17 cellular contexts compared by ENCODE assay signal in the genomic region with DNA sequence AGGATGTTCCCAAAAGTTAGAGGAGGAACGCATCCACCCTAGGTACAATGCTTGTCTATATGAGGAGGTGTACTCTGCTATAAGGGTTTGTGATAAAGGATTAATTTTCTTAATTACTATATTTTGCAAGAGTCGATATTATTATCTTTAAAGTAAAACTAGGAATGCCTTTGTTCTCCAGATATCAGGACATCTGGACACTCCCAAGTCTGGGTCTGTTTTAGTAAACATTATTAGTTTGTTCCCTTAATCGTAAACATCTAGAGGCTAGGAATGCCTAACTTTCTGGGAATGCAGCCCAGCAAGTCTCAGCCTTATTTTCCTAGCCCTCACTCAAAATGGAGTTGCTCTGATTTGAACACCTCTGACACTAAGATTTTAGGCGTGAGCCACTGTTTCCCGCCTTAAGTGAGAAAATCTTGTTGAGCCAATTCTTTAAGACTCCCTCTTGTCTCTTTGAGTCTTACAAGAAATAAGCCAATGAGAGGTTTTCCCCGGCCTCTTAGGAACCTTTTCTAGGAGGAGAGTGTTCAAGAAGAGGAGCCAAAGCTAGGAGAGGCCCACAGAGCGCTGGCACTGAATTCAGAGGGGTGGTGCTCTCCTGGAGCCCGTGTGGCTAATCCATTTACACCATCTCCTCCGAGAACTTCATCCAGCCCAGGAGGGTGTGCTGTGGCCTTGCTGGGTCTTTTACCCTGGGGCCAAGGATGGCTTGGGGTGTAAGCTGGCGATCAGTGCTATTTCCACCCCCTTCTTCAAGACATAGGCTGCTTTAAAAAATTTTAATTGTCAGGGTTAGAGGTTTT. TPM values are rescaled to one million over a fixed set of nuclear protein-coding genes. Genes with fewer than 3 reads are reported as not detected.
A peak's percentile ranks its signal among the peaks of the same experiment; 100 is the strongest.
DNase-seq lines count a peak whose midpoint lies in the region; ATAC-seq, FAIRE-seq and TF ChIP-seq lines count a peak whose summit lies in the region.
"Had no signal": no experiment of that assay in that cellular context is flagged by ENCODE, and none has a peak within 500 bp of the region (broad histone marks: within the 10 kb centered on the region; RNA-seq: fewer than 3 reads in every experiment).

No MANE protein-coding gene starts in this region.

- H3K4me3 Mint-ChIP-seq in Caco-2 (ENCODE audit: unreplicated experiment) (no peak overlapping the region), T-helper 17 cell (peak overlapping the region; percentile 85)
- H3K4me3 Mint-ChIP-seq: mesothelial cell of epicardium had no signal

- no peaks in the 10 kb centered on the region for H3K23me2 ChIP-seq in H1 (ENCODE audit: low read depth, low read length)

- no peak overlapping the region for H2BK20ac ChIP-seq in H1 (ENCODE audit: low read length)

- H3K27me3 ChIP-seq in Caco-2 (replicated peaks; ENCODE audit: control insufficient read depth, insufficient read depth, low read length): no peaks in the 10 kb centered on the region
- H3K27me3 ChIP-seq in H1 (replicated peaks in 1 of 4; ENCODE audit: control insufficient read depth in 3 of 4, extremely low read depth in 1 of 4, insufficient read depth in 3 of 4, low read length in 3 of 4): no peaks in the 10 kb centered on the region
- no peaks in the 10 kb centered on the region for H3K27me3 ChIP-seq in smooth muscle cell (ENCODE audit: low read depth)

- H3K4me1 ChIP-seq in Caco-2: peaks cover 22% of the 10 kb centered on the region
- peaks cover 2 to 6% (median 4%) of the 10 kb centered on the region in 4 experiments for H3K4me1 ChIP-seq in H1 (replicated peaks in 1 of 4; ENCODE audit: control insufficient read depth in 3 of 4, insufficient read depth in 4 of 4, low read length in 3 of 4)
- no peaks in the 10 kb centered on the region for H3K4me1 ChIP-seq in smooth muscle cell (ENCODE audit: low read depth)

- no peak overlapping the region for H3K4ac ChIP-seq in H1 (replicated peaks; ENCODE audit: insufficient read length, low read depth, low read length)

- TF ChIP-seq POLR2A in H1 (IDR thresholded peaks at IDR 0.05; ENCODE audit: control extremely low read depth in 1 of 2, low read depth in 2 of 2, low read length in 2 of 2): no peak

- H3K36me3 Mint-ChIP-seq in Caco-2 (ENCODE audit: insufficient read depth, unreplicated experiment): no peaks in the 10 kb centered on the region
- H3K36me3 Mint-ChIP-seq in T-helper 17 cell (ENCODE audit: low read depth): peaks cover 3% of the 10 kb centered on the region
- H3K36me3 Mint-ChIP-seq: mesothelial cell of epicardium had no signal

- no peak overlapping the region for H4K5ac ChIP-seq in H1 (ENCODE audit: insufficient read length, low read depth, low read length)

- no peak overlapping the region for H4K8ac ChIP-seq in H1 (ENCODE audit: extremely low read depth, insufficient read depth, low read length)

- H3K27ac ChIP-seq in H1 (ENCODE audit: low read depth, low read length) (no peak overlapping the region), smooth muscle cell (ENCODE audit: low read depth) (no peak overlapping the region)
- H3K27ac ChIP-seq: neutrophil had no signal

- no peak for FAIRE-seq in H1 (lab: Jason Lieb, UNC)
- FAIRE-seq: kidney had no signal

- H2AFZ ChIP-seq in H1 (ENCODE audit: low read length): no peak overlapping the region
- peak overlapping the region; percentile 47 for H2AFZ ChIP-seq in smooth muscle cell (ENCODE audit: low read depth)

- H3K79me1 ChIP-seq in H1 (ENCODE audit: low read depth, low read length): no peaks in the 10 kb centered on the region

- no peak overlapping the region for H2BK15ac ChIP-seq in H1 (ENCODE audit: low read length)

- H2BK5ac ChIP-seq in H1 (ENCODE audit: low read depth, low read length): no peak overlapping the region

- no peak for TF ChIP-seq EP300 in H1 (IDR thresholded peaks at IDR 0.05; ENCODE audit: borderline replicate concordance in 1 of 2, low read depth in 2 of 2, low read length in 2 of 2)

- H3K4me1 Mint-ChIP-seq in Caco-2 (ENCODE audit: low read depth, unreplicated experiment) (peaks cover 6% of the 10 kb centered on the region), T-helper 17 cell (peaks cover 69% of the 10 kb centered on the region)

- H3K27me3 Mint-ChIP-seq in Caco-2 (ENCODE audit: insufficient read depth, unreplicated experiment): no peaks in the 10 kb centered on the region
- H3K27me3 Mint-ChIP-seq in T-helper 17 cell: no peaks in the 10 kb centered on the region

- no peaks in the 10 kb centered on the region for H4K20me1 ChIP-seq in H1 (replicated peaks in 1 of 2; ENCODE audit: control insufficient read depth in 1 of 2, insufficient read depth in 2 of 2, low read length in 2 of 2)
- no peaks in the 10 kb centered on the region for H4K20me1 ChIP-seq in smooth muscle cell (ENCODE audit: low read depth)

- ATAC-seq in T-helper 17 cell: no peak
- no peak for ATAC-seq in HG02571 (IDR thresholded peaks at IDR 0.05; ENCODE audit: unreplicated experiment)

- H3K27ac Mint-ChIP-seq in Caco-2 (ENCODE audit: unreplicated experiment) (peak overlapping the region; percentile 55), T-helper 17 cell (peak overlapping the region; percentile 100)
- H3K27ac Mint-ChIP-seq: mesothelial cell of epicardium had no signal

- TF ChIP-seq RAD21 in H1 (IDR thresholded peaks at IDR 0.05 in 1 of 2, conservative IDR thresholded peaks at IDR 0.05 in 1 of 2; ENCODE audit: low read depth in 2 of 2, low read length in 2 of 2): no peak

- peaks cover 3% of the 10 kb centered on the region for H3F3A ChIP-seq in smooth muscle cell (ENCODE audit: low read depth)

- no peak overlapping the region for H3K18ac ChIP-seq in H1 (ENCODE audit: extremely low read depth, low read length)

- no peak overlapping the region for H3K14ac ChIP-seq in H1 (ENCODE audit: insufficient read length)

- no peak overlapping the region for H3K4me2 ChIP-seq in H1 (ENCODE audit: insufficient read depth in 1 of 2, low read depth in 2 of 2, low read length in 2 of 2)
- no peak overlapping the region for H3K4me2 ChIP-seq in smooth muscle cell

- H2BK120ac ChIP-seq in H1 (replicated peaks; ENCODE audit: low read depth, low read length): no peak overlapping the region

- no peak overlapping the region for H3K56ac ChIP-seq in H1 (replicated peaks; ENCODE audit: insufficient read length, low read depth, low read length)

- H2BK12ac ChIP-seq in H1 (ENCODE audit: low read depth, low read length): no peak overlapping the region

- no peak overlapping the region for H2AK5ac ChIP-seq in H1 (ENCODE audit: low read depth, low read length)

- DNase-seq in Caco-2 (peak in 1 of 2 experiments; percentile 38), T-helper 17 cell (no peak), H1 (ENCODE audit: low read depth in 1 of 2, low spot score in 2 of 2) (no peak), smooth muscle cell (lab: John Stamatoyannopoulos, UW; ENCODE audit: unreplicated experiment) (no peak), GM10266 (ENCODE audit: extremely low spot score) (no peak), MV-4-11 (lab: John Stamatoyannopoulos, UW) (no peak)
- DNase-seq: activated CD4-positive, alpha-beta T cell treated with anti-CD3 and anti-CD28 coated beads, Interleukin-2, amount 50 U/mL, for 4 hours; DMS79 treated with DMSO at 0.1 percent for 48 hours; kidney; NCI-H1930; NCI-H510A treated with DMSO at 0.1 percent for 48 hours; SHP77 had no signal

- CTCF ChIA-PET in Caco-2 (lab: Charles Lee): interaction anchor here (1.2 kb wide), 1 partner anchor 9 kb away, joined by 7 read pairs; no protein-coding TSS in a partner anchor
- CTCF ChIA-PET in H1 (lab: Charles Lee; ENCODE audit: partially characterized antibody): interaction anchor here (0.6 to 5.9 kb wide), 2 partner anchors 10 to 67 kb away, joined by 4 to 32 read pairs; no protein-coding TSS in a partner anchor

- H3K9ac ChIP-seq in H1 (replicated peaks in 1 of 4; ENCODE audit: extremely low read depth in 1 of 4, low read depth in 3 of 4, low read length in 3 of 4) (no peak overlapping the region), smooth muscle cell (ENCODE audit: low read depth) (no peak overlapping the region)

- H3K79me2 ChIP-seq in H1 (ENCODE audit: control insufficient read depth in 1 of 2, insufficient read depth in 2 of 2, low read length in 2 of 2) (no peaks in the 10 kb centered on the region), smooth muscle cell (ENCODE audit: low read depth) (no peaks in the 10 kb centered on the region)

- POLR2A ChIA-PET in Caco-2 (lab: Charles Lee) (no interaction called here), H1 (lab: Charles Lee; ENCODE audit: partially characterized antibody) (interaction anchor here (1.1 kb wide), 1 partner anchor 21 kb away, joined by 4 read pairs; no protein-coding TSS in a partner anchor)

- no TSS peak for BruUV-seq in Caco-2 (replicated peaks; lab: Mats Ljungman, UMichigan)

- no peak overlapping the region for H3K4me3 ChIP-seq in Caco-2 (ENCODE audit: low read depth, low read length)
- H3K4me3 ChIP-seq in H1 (ENCODE audit: extremely low read depth in 1 of 4, insufficient read depth in 2 of 4, low read depth in 3 of 4, low read length in 4 of 4): no peak overlapping the region
- H3K4me3 ChIP-seq in smooth muscle cell: no peak overlapping the region

- H3K9me3 Mint-ChIP-seq in Caco-2 (ENCODE audit: unreplicated experiment): no peaks in the 10 kb centered on the region
- H3K9me3 Mint-ChIP-seq: mesothelial cell of epicardium had no signal

- no peak overlapping the region for H4K91ac ChIP-seq in H1 (replicated peaks; ENCODE audit: insufficient read length, low read length)

- TF ChIP-seq CTCF in Caco-2 (IDR thresholded peaks at IDR 0.05; ENCODE audit: insufficient read depth in 1 of 2, low read depth in 1 of 2, low read length in 1 of 2, severe bottlenecking in 1 of 2, unreplicated experiment in 1 of 2): no peak
- TF ChIP-seq CTCF in H1 (IDR thresholded peaks at IDR 0.05; ENCODE audit: control extremely low read depth in 1 of 3, insufficient read depth in 1 of 3, low read depth in 1 of 3, low read length in 3 of 3): no peak
- no peak for TF ChIP-seq CTCF in smooth muscle cell (IDR thresholded peaks at IDR 0.05; ENCODE audit: borderline replicate concordance, insufficient read depth, poor library complexity, severe bottlenecking)
- TF ChIP-seq CTCF in GM10266 (IDR thresholded peaks at IDR 0.05; ENCODE audit: control insufficient read depth, insufficient read depth, low read depth, missing control alignments): no peak

- WGBS in H1 (ENCODE audit: extremely low coverage in 1 of 2, insufficient coverage in 1 of 2, insufficient read length in 1 of 2, insufficient replicate concordance in 2 of 2, low coverage in 1 of 2, low lambda C conversion rate in 2 of 2, missing lambda C conversion rate in 1 of 2), 2 experiments: 83% methylated on average over 10 of the region's 10 CpGs; no CpG with 5 or more reads in 1 of the 2 experiments
- WGBS in smooth muscle cell (ENCODE audit: low lambda C conversion rate): 59% methylated on average over 10 of the region's 10 CpGs

- H3K9me3 ChIP-seq in Caco-2: no peaks in the 10 kb centered on the region
- H3K9me3 ChIP-seq in T-helper 17 cell (ENCODE audit: control insufficient read depth, low read length, poor library complexity, severe bottlenecking): no peaks in the 10 kb centered on the region
- no peaks in the 10 kb centered on the region for H3K9me3 ChIP-seq in H1 (ENCODE audit: insufficient read depth in 2 of 2, low read depth in 1 of 2, low read length in 1 of 2)
- no peaks in the 10 kb centered on the region for H3K9me3 ChIP-seq in smooth muscle cell (replicated peaks; ENCODE audit: low read depth)
- H3K9me3 ChIP-seq: neutrophil had no signal

- intact Hi-C loops in Caco-2 (cut with micrococcal nuclease; ENCODE audit: unreplicated experiment): no loop called here

- H3K36me3 ChIP-seq in Caco-2 (ENCODE audit: control insufficient read depth, insufficient read depth, low read length): no peaks in the 10 kb centered on the region
- no peaks in the 10 kb centered on the region for H3K36me3 ChIP-seq in H1 (ENCODE audit: control insufficient read depth in 2 of 4, insufficient read depth in 4 of 4, low read length in 3 of 4)
- no peaks in the 10 kb centered on the region for H3K36me3 ChIP-seq in smooth muscle cell (ENCODE audit: low read depth)
- H3K36me3 ChIP-seq: neutrophil had no signal

- H3K23ac ChIP-seq in H1 (ENCODE audit: insufficient read length): no peak overlapping the region

RNA-seq across cellular contexts. Expression of a gene that starts 40.9 kb away (rescaled TPM):
- total RNA-seq in Caco-2 (2022): 126 and 132 TPM in 2 replicates
- 10 to 100 TPM; 60.0 to 77.5 TPM for total RNA-seq in T-helper 17 cell
- 131 and 142 TPM in 2 replicates for total RNA-seq in H1 (2021; fragmentation: NEBNext Ultra II Directional; extraction: Animal tissue kit (Norgen Biotek cat#: 25700))
- 20.2 and 30.7 TPM in 2 replicates for polyA plus RNA-seq in H1 (2011; rRNA removed)
- 50.9 TPM for polyA plus RNA-seq in H1 (2011; cell fraction: cytosol; rRNA removed)
- 21.9 TPM for polyA plus RNA-seq in H1 (2011; cell fraction: nucleus; rRNA removed)
- polyA plus RNA-seq in H1 (2012, experiment 1 of 2): 115 to 150 TPM (median 137 TPM) in 4 replicates
- 13.7 TPM for polyA plus RNA-seq in H1 (2012, experiment 2 of 2)
- polyA plus RNA-seq in H1 (2013, experiment 1 of 2): 98.1 TPM
- 101 TPM for polyA plus RNA-seq in H1 (2013, experiment 2 of 2)
- polyA minus RNA-seq in H1 (2011; rRNA and poly(A)+ RNA removed): 32.3 and 46.0 TPM in 2 replicates
- polyA minus RNA-seq in H1 (2011; cell fraction: cytosol; rRNA and poly(A)+ RNA removed): 32.1 TPM
- polyA minus RNA-seq in H1 (2011; cell fraction: nucleus; rRNA and poly(A)+ RNA removed): 83.3 TPM
- 87.5 and 95.9 TPM in 2 replicates for total RNA-seq in smooth muscle cell
- 101 and 115 TPM in 2 replicates for polyA plus RNA-seq in smooth muscle cell

RNA-seq across cellular contexts. Expression of a gene that starts 41.5 kb away (rescaled TPM):
- total RNA-seq in Caco-2 (2022) (not detected in 2 replicates), T-helper 17 cell (100 to 1,000 TPM; 165 to 182 TPM), smooth muscle cell (not detected in 2 replicates)
- total RNA-seq in H1 (2021; fragmentation: NEBNext Ultra II Directional; extraction: Animal tissue kit (Norgen Biotek cat#: 25700)): 0.17 TPM in 1 of 2 replicates, not detected in the other
- polyA plus RNA-seq in H1 (2011; rRNA removed) (0.12 and 0.28 TPM in 2 replicates), smooth muscle cell (not detected in 2 replicates)
- polyA plus RNA-seq in H1 (2011; cell fraction: cytosol; rRNA removed): 0.16 TPM
- polyA plus RNA-seq in H1 (2011; cell fraction: nucleus; rRNA removed): 0.27 TPM
- polyA plus RNA-seq in H1 (2012, experiment 1 of 2): 0.11 to 0.33 TPM in 2 of 4 replicates, not detected in the others
- polyA plus RNA-seq in H1 (2012, experiment 2 of 2): 0.14 TPM
- 0.30 TPM for polyA plus RNA-seq in H1 (2013, experiment 1 of 2)
- polyA plus RNA-seq in H1 (2013, experiment 2 of 2): 0.24 TPM
- not detected in 2 replicates for polyA minus RNA-seq in H1 (2011; rRNA and poly(A)+ RNA removed)
- not detected for polyA minus RNA-seq in H1 (2011; cell fraction: cytosol; rRNA and poly(A)+ RNA removed)
- polyA minus RNA-seq in H1 (2011; cell fraction: nucleus; rRNA and poly(A)+ RNA removed): not detected

RNA-seq across cellular contexts. Expression of a gene that starts 58.2 kb away (rescaled TPM):
- not detected in 2 replicates for total RNA-seq in Caco-2 (2022)
- not detected for total RNA-seq in T-helper 17 cell
- total RNA-seq in H1 (2021; fragmentation: NEBNext Ultra II Directional; extraction: Animal tissue kit (Norgen Biotek cat#: 25700)): 0.61 and 0.75 TPM in 2 replicates
- polyA plus RNA-seq in H1 (2011; rRNA removed): 0.08 and 0.09 TPM in 2 replicates
- polyA plus RNA-seq in H1 (2011; cell fraction: cytosol; rRNA removed): 0.21 TPM
- polyA plus RNA-seq in H1 (2011; cell fraction: nucleus; rRNA removed): 0.07 TPM
- 0.10 to 0.93 TPM (median 0.25 TPM) in 3 of 4 replicates, not detected in the other for polyA plus RNA-seq in H1 (2012, experiment 1 of 2)
- not detected for polyA plus RNA-seq in H1 (2012, experiment 2 of 2)
- 0.85 TPM for polyA plus RNA-seq in H1 (2013, experiment 1 of 2)
- 0.72 TPM for polyA plus RNA-seq in H1 (2013, experiment 2 of 2)
- polyA minus RNA-seq in H1 (2011; rRNA and poly(A)+ RNA removed): 0.29 TPM in 1 of 2 replicates, not detected in the other
- polyA minus RNA-seq in H1 (2011; cell fraction: cytosol; rRNA and poly(A)+ RNA removed): not detected
- polyA minus RNA-seq in H1 (2011; cell fraction: nucleus; rRNA and poly(A)+ RNA removed): not detected
- total RNA-seq in smooth muscle cell: not detected in 2 replicates
- not detected in 2 replicates for polyA plus RNA-seq in smooth muscle cell
- total RNA-seq: mesothelial cell of epicardium had no signal
- polyA plus RNA-seq: BJ, fibroblast of lung had no signal

Comparison
In these comparisons a context has a peak if more than half of its experiments do, and no peak if none do; other contexts are left out.
1. RNA of a gene that starts 41.5 kb away (total RNA-seq): 165 to 182 TPM in T-helper 17 cell; 0.17 TPM in H1, not detected in Caco-2 and not detected in smooth muscle cell; every median in the first group is over 100 times any median in the second.